ENCODE assay signal across 20 cellular contexts in genomic region chr17:67570797-67571196, GRCh38.
"Had no signal": no experiment of that assay in that cellular context is flagged by ENCODE, and none has a peak within 500 bp of the region (broad histone marks: within the 10 kb centered on the region; RNA-seq: fewer than 3 reads in every experiment).

No MANE protein-coding gene starts in this region.

- H3K4me3 Mint-ChIP-seq: activated CD4-positive, alpha-beta T cell treated with anti-CD3 and anti-CD28 coated beads, Interleukin-2, amount 10 ng/mL, durations not matched to agents 7 days and 5 days; activated CD8-positive, alpha-beta T cell treated with anti-CD3 and anti-CD28 coated beads, Interleukin-2, amount 10 ng/mL, durations not matched to agents 7 days and 5 days; activated naive CD4-positive, alpha-beta T cell treated with anti-CD3 and anti-CD28 coated beads, Interleukin-2, amount 50 U/mL, for 24 hours; activated T-cell treated with anti-CD3 and anti-CD28 coated beads, Interleukin-2, amount 50 U/mL, for 72 hours; neural progenitor cell; stimulated activated naive CD8-positive, alpha-beta T cell treated with anti-CD3 and anti-CD28 coated beads, Interleukin-15, Interleukin-2, amounts not matched to agents 100 ng/mL and 50 ng/mL, for 24 hours had no signal

- H3K27ac Mint-ChIP-seq: activated CD4-positive, alpha-beta T cell treated with anti-CD3 and anti-CD28 coated beads, Interleukin-2, amount 10 ng/mL, durations not matched to agents 7 days and 5 days; activated CD8-positive, alpha-beta T cell treated with anti-CD3 and anti-CD28 coated beads, Interleukin-2, amount 10 ng/mL, durations not matched to agents 7 days and 5 days; activated T-cell treated with anti-CD3 and anti-CD28 coated beads, Interleukin-2, amount 50 U/mL, for 72 hours; stimulated activated naive CD8-positive, alpha-beta T cell treated with anti-CD3 and anti-CD28 coated beads, Interleukin-15, Interleukin-2, amounts not matched to agents 100 ng/mL and 50 ng/mL, for 24 hours had no signal

- DNase-seq: activated CD4-positive, alpha-beta T cell treated with anti-CD3 and anti-CD28 coated beads, Interleukin-2, amount 10 ng/mL, durations not matched to agents 7 days and 5 days; activated CD8-positive, alpha-beta memory T cell treated with anti-CD3 and anti-CD28 coated beads, Interleukin-2, amount 50 U/mL, for 4 hours; activated CD8-positive, alpha-beta T cell treated with anti-CD3 and anti-CD28 coated beads, Interleukin-2, amount 10 ng/mL, durations not matched to agents 7 days and 5 days; activated gamma-delta T cell; activated T-cell treated with anti-CD3 and anti-CD28 coated beads, Interleukin-2, amount 50 U/mL, for 72 hours; cerebellar nuclear complex; effector memory CD4-positive, alpha-beta T cell; foreskin melanocyte; glutamatergic neuron; hippocampal formation; midbrain; stimulated activated CD4-positive, alpha-beta T cell treated with anti-CD3 and anti-CD28 coated beads, Interleukin-12 subunit alpha, Interleukin-12 subunit beta, amount 100 ng/mL, for 4 hours; stimulated activated CD4-positive, alpha-beta T cell treated with anti-CD3 and anti-CD28 coated beads, Interleukin-1b, Interleukin-23, amount 100 ng/mL, for 48 hours; stimulated activated CD8-positive, alpha-beta memory T cell treated with anti-CD3 and anti-CD28 coated beads, Interleukin-4, amount 100 ng/mL, for 48 hours had no signal

- ATAC-seq: activated CD4-positive, CD25-positive, alpha-beta regulatory T cell treated with anti-CD3 and anti-CD28 coated beads, Interleukin-2, amount 50 U/mL, for 24 hours; activated CD8-positive, alpha-beta T cell treated with anti-CD3 and anti-CD28 coated beads, Interleukin-2, amount 10 ng/mL, durations not matched to agents 7 days and 5 days; activated T-cell treated with anti-CD3 and anti-CD28 coated beads, Interleukin-2, amount 50 U/mL, for 72 hours; left lobe of liver had no signal

- H3K9me3 Mint-ChIP-seq: activated CD4-positive, alpha-beta T cell treated with anti-CD3 and anti-CD28 coated beads, Interleukin-2, amount 10 ng/mL, durations not matched to agents 7 days and 5 days; activated naive CD4-positive, alpha-beta T cell treated with anti-CD3 and anti-CD28 coated beads, Interleukin-2, amount 50 U/mL, for 24 hours; activated T-cell treated with anti-CD3 and anti-CD28 coated beads, Interleukin-2, amount 50 U/mL, for 72 hours; neural progenitor cell; stimulated activated naive CD8-positive, alpha-beta T cell treated with anti-CD3 and anti-CD28 coated beads, Interleukin-15, Interleukin-2, amounts not matched to agents 100 ng/mL and 50 ng/mL, for 24 hours had no signal

- H3K27me3 Mint-ChIP-seq: activated CD4-positive, alpha-beta T cell treated with anti-CD3 and anti-CD28 coated beads, Interleukin-2, amount 10 ng/mL, durations not matched to agents 7 days and 5 days; activated naive CD4-positive, alpha-beta T cell treated with anti-CD3 and anti-CD28 coated beads, Interleukin-2, amount 50 U/mL, for 24 hours; progenitor cell of endocrine pancreas; stimulated activated naive CD8-positive, alpha-beta T cell treated with anti-CD3 and anti-CD28 coated beads, Interleukin-15, Interleukin-2, amounts not matched to agents 100 ng/mL and 50 ng/mL, for 24 hours had no signal
